ENCODE assay signal across 1 cellular context in the genomic region with DNA sequence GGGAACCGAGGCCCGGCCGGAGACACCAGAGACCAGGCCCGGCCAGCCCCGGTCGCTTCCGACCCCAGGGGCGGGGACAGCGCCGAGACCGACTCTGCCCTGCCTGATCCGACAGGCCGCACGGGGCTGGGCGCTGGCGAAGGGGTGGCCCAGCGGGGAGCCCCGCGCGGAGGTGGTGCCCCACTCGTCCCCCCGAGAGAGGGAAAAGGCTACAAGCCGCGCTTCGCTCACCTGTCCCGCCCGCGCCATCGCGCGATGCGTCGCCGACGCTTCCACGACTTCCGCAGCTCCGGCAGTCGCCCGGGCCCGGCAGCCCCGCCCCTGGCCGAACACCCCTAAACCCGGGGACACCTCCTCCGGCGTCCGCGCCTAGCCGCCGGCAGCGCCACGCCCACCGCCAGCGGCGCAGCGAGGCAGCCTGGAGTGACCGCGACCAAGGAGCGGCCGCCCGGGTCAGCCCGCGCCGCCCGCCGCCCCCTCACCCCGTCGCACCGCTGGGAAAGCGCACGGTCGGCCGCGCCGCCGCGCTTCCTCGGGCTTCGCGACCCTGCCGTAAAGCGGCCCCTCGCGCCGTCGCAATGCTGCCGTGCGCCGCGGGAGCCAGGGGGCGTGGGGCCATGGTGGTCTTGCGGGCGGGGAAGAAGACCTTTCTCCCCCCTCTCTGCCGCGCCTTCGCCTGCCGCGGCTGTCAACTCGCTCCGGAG.
TF ChIP-seq lines count a peak whose summit lies in the region.

Gene BAG5 (minus strand): TSS at position 273 of the 704 bp plus-strand sequence. CDS start 1,493 bp downstream, outside the sequence.
Gene COA8 (plus strand): TSS at position 576 of the 704 bp plus-strand sequence. CDS start 42 bp downstream, at position 618.

TF ChIP-seq in GM12878, 131 proteins besides CTCF, POLR2A, EP300 and RAD21 (continued from another document and continues in another):
- TF ChIP-seq, protein P1, sequence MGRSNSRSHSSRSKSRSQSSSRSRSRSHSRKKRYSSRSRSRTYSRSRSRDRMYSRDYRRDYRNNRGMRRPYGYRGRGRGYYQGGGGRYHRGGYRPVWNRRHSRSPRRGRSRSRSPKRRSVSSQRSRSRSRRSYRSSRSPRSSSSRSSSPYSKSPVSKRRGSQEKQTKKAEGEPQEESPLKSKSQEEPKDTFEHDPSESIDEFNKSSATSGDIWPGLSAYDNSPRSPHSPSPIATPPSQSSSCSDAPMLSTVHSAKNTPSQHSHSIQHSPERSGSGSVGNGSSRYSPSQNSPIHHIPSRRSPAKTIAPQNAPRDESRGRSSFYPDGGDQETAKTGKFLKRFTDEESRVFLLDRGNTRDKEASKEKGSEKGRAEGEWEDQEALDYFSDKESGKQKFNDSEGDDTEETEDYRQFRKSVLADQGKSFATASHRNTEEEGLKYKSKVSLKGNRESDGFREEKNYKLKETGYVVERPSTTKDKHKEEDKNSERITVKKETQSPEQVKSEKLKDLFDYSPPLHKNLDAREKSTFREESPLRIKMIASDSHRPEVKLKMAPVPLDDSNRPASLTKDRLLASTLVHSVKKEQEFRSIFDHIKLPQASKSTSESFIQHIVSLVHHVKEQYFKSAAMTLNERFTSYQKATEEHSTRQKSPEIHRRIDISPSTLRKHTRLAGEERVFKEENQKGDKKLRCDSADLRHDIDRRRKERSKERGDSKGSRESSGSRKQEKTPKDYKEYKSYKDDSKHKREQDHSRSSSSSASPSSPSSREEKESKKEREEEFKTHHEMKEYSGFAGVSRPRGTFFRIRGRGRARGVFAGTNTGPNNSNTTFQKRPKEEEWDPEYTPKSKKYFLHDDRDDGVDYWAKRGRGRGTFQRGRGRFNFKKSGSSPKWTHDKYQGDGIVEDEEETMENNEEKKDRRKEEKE (IDR thresholded peaks at IDR 0.05): 0 out of 2 replicates have a peak, but pooled peaks have one; percentile 50
- TF ChIP-seq REST (IDR thresholded peaks at IDR 0.05; ENCODE audit: low read depth, low read length) (no peak), KLF5 (IDR thresholded peaks at IDR 0.05; ENCODE audit: partially characterized antibody) (peak; percentile 40), TARDBP (IDR thresholded peaks at IDR 0.05; ENCODE audit: borderline replicate concordance) (no peak), BACH1 (IDR thresholded peaks at IDR 0.05; ENCODE audit: borderline replicate concordance) (peak; percentile 86; the same call in 1 of the 2 replicates), POLR2AphosphoS5 (IDR thresholded peaks at IDR 0.05; ENCODE audit: low read length) (peak; percentile 86), NRF1 (conservative IDR thresholded peaks at IDR 0.05; ENCODE audit: low read depth, low read length) (no peak), ZNF217 (IDR thresholded peaks at IDR 0.05) (peak; percentile 82), SIX5 (IDR thresholded peaks at IDR 0.05; ENCODE audit: low read depth, low read length, severe bottlenecking) (peak; percentile 60), ESRRA (IDR thresholded peaks at IDR 0.05; ENCODE audit: low read length) (no peak), NFIC (IDR thresholded peaks at IDR 0.05; ENCODE audit: low read depth, low read length) (no peak), IKZF2 (IDR thresholded peaks at IDR 0.05) (no peak), TCF3 (IDR thresholded peaks at IDR 0.05; ENCODE audit: borderline replicate concordance, insufficient read depth, low read depth, low read length) (no peak), USF2 (IDR thresholded peaks at IDR 0.05; ENCODE audit: borderline replicate concordance, low read depth, low read length) (no peak), YBX1 (IDR thresholded peaks at IDR 0.05) (no peak), CREM (IDR thresholded peaks at IDR 0.05; ENCODE audit: low read depth) (peak; percentile 72), KAT2A (conservative IDR thresholded peaks at IDR 0.05; ENCODE audit: control insufficient read depth, low read depth, low read length) (no peak), NFXL1 (IDR thresholded peaks at IDR 0.05; ENCODE audit: borderline replicate concordance) (peak; percentile 94), BCL3 (IDR thresholded peaks at IDR 0.05; ENCODE audit: borderline replicate concordance, insufficient read depth, low read depth, low read length, poor library complexity, severe bottlenecking) (no peak), TAF1 (IDR thresholded peaks at IDR 0.05; ENCODE audit: borderline replicate concordance, low read depth, low read length) (peak; percentile 63; the same call in 1 of the 2 replicates), CHD4 (IDR thresholded peaks at IDR 0.05) (no peak), NR2C2 (IDR thresholded peaks at IDR 0.05; ENCODE audit: borderline replicate concordance, control insufficient read depth, insufficient read length, low read depth) (no peak), GATAD2B (conservative IDR thresholded peaks at IDR 0.05; ENCODE audit: low read depth) (peak; percentile 99), EZH2 (IDR thresholded peaks at IDR 0.05; ENCODE audit: borderline replicate concordance, control insufficient read depth, low read depth, low read length) (no peak), RBBP5 (conservative IDR thresholded peaks at IDR 0.05) (peak; percentile 84)
- TF ChIP-seq, protein P2, sequence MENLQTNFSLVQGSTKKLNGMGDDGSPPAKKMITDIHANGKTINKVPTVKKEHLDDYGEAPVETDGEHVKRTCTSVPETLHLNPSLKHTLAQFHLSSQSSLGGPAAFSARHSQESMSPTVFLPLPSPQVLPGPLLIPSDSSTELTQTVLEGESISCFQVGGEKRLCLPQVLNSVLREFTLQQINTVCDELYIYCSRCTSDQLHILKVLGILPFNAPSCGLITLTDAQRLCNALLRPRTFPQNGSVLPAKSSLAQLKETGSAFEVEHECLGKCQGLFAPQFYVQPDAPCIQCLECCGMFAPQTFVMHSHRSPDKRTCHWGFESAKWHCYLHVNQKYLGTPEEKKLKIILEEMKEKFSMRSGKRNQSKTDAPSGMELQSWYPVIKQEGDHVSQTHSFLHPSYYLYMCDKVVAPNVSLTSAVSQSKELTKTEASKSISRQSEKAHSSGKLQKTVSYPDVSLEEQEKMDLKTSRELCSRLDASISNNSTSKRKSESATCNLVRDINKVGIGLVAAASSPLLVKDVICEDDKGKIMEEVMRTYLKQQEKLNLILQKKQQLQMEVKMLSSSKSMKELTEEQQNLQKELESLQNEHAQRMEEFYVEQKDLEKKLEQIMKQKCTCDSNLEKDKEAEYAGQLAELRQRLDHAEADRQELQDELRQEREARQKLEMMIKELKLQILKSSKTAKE (IDR thresholded peaks at IDR 0.05; ENCODE audit: low read depth, poor library complexity, severe bottlenecking): no peak
- TF ChIP-seq, protein P3, sequence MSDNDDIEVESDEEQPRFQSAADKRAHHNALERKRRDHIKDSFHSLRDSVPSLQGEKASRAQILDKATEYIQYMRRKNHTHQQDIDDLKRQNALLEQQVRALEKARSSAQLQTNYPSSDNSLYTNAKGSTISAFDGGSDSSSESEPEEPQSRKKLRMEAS (IDR thresholded peaks at IDR 0.05; ENCODE audit: low read depth, low read length): no peak
- TF ChIP-seq, protein P4, sequence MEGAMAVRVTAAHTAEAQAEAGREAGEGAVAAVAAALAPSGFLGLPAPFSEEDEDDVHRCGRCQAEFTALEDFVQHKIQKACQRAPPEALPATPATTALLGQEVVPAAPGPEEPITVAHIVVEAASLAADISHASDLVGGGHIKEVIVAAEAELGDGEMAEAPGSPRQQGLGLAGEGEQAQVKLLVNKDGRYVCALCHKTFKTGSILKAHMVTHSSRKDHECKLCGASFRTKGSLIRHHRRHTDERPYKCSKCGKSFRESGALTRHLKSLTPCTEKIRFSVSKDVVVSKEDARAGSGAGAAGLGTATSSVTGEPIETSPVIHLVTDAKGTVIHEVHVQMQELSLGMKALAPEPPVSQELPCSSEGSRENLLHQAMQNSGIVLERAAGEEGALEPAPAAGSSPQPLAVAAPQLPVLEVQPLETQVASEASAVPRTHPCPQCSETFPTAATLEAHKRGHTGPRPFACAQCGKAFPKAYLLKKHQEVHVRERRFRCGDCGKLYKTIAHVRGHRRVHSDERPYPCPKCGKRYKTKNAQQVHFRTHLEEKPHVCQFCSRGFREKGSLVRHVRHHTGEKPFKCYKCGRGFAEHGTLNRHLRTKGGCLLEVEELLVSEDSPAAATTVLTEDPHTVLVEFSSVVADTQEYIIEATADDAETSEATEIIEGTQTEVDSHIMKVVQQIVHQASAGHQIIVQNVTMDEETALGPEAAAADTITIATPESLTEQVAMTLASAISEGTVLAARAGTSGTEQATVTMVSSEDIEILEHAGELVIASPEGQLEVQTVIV (IDR thresholded peaks at IDR 0.05; ENCODE audit: borderline replicate concordance, partially characterized antibody): peak; percentile 99
- TF ChIP-seq, protein P5, sequence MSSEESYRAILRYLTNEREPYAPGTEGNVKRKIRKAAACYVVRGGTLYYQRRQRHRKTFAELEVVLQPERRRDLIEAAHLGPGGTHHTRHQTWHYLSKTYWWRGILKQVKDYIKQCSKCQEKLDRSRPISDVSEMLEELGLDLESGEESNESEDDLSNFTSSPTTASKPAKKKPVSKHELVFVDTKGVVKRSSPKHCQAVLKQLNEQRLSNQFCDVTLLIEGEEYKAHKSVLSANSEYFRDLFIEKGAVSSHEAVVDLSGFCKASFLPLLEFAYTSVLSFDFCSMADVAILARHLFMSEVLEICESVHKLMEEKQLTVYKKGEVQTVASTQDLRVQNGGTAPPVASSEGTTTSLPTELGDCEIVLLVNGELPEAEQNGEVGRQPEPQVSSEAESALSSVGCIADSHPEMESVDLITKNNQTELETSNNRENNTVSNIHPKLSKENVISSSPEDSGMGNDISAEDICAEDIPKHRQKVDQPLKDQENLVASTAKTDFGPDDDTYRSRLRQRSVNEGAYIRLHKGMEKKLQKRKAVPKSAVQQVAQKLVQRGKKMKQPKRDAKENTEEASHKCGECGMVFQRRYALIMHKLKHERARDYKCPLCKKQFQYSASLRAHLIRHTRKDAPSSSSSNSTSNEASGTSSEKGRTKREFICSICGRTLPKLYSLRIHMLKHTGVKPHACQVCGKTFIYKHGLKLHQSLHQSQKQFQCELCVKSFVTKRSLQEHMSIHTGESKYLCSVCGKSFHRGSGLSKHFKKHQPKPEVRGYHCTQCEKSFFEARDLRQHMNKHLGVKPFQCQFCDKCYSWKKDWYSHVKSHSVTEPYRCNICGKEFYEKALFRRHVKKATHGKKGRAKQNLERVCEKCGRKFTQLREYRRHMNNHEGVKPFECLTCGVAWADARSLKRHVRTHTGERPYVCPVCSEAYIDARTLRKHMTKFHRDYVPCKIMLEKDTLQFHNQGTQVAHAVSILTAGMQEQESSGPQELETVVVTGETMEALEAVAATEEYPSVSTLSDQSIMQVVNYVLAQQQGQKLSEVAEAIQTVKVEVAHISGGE (CRISPR knock-in tag; IDR thresholded peaks at IDR 0.05): no peak
- TF ChIP-seq, protein P6, sequence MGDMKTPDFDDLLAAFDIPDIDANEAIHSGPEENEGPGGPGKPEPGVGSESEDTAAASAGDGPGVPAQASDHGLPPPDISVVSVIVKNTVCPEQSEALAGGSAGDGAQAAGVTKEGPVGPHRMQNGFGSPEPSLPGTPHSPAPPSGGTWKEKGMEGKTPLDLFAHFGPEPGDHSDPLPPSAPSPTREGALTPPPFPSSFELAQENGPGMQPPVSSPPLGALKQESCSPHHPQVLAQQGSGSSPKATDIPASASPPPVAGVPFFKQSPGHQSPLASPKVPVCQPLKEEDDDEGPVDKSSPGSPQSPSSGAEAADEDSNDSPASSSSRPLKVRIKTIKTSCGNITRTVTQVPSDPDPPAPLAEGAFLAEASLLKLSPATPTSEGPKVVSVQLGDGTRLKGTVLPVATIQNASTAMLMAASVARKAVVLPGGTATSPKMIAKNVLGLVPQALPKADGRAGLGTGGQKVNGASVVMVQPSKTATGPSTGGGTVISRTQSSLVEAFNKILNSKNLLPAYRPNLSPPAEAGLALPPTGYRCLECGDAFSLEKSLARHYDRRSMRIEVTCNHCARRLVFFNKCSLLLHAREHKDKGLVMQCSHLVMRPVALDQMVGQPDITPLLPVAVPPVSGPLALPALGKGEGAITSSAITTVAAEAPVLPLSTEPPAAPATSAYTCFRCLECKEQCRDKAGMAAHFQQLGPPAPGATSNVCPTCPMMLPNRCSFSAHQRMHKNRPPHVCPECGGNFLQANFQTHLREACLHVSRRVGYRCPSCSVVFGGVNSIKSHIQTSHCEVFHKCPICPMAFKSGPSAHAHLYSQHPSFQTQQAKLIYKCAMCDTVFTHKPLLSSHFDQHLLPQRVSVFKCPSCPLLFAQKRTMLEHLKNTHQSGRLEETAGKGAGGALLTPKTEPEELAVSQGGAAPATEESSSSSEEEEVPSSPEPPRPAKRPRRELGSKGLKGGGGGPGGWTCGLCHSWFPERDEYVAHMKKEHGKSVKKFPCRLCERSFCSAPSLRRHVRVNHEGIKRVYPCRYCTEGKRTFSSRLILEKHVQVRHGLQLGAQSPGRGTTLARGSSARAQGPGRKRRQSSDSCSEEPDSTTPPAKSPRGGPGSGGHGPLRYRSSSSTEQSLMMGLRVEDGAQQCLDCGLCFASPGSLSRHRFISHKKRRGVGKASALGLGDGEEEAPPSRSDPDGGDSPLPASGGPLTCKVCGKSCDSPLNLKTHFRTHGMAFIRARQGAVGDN (IDR thresholded peaks at IDR 0.05): no peak
